8 cellular contexts compared by ENCODE assay signal in the genomic region with DNA sequence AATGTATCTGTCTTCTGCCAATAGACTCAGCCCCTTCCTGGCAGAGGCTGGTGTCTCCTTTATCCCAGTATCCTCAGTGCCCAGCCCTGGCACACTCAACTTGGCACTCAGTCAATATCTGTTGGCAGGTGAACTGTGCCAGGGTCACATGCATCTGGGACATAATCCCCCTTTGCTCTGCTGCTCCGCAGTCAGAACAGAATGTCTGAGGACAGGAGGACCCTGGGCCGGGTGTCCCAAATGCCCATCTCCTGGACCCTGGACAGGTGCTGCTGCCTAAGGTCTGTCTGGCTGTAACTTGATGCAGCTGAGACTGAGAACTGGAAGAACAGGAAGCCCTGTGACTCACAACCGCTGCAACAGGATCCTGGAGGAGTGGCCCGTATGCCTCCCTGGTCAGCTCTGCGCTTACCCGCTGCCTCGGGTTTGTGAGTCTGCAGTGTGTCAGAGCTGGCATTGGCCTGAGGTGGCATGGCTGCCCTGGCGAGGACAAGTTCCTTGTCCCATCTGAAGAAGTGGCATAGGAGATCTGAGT. TPM values are rescaled to one million over a fixed set of nuclear protein-coding genes. Genes with fewer than 3 reads are reported as not detected.
A peak's percentile ranks its signal among the peaks of the same experiment; 100 is the strongest.
DNase-seq lines count a peak whose midpoint lies in the region; ATAC-seq and TF ChIP-seq lines count a peak whose summit lies in the region.

No MANE protein-coding gene starts in this region.

- H3K4me1 ChIP-seq in cardiac muscle cell (ENCODE audit: low read depth), result peaks cover 62% of the 10 kb centered on the region

- TF ChIP-seq CTCF in cardiac muscle cell (IDR thresholded peaks at IDR 0.05; ENCODE audit: low read depth, low read length), result no peak

- H3K4me3 ChIP-seq in cardiac muscle cell, result no peak overlapping the region

- H3K36me3 ChIP-seq in cardiac muscle cell, result no peaks in the 10 kb centered on the region

- H3K9me3 ChIP-seq in cardiac muscle cell (ENCODE audit: low read depth), result no peaks in the 10 kb centered on the region

- DNase-seq in GM04504 (ENCODE audit: low read depth) (peak; percentile 77), NCI-H69 (lab: John Stamatoyannopoulos, UW) (peak; percentile 39), cardiac muscle cell (ENCODE audit: low read depth in 1 of 2, low spot score in 1 of 2) (peak in 1 of 2 donors; percentile 85), pulmonary artery endothelial cell (ENCODE audit: low read depth, low spot score) (peak; percentile 86), DMS114 treated with DMSO at 0.1 percent for 48 hours (lab: John Stamatoyannopoulos, UW; ENCODE audit: unreplicated experiment) (no peak)
- DNase-seq in activated effector memory CD4-positive, alpha-beta T cell treated with Interleukin-2 at 50 U/mL for 16 hours, result peak; percentile 26
- DNase-seq in stimulated activated naive CD4-positive, alpha-beta T cell treated with Interleukin-2 at 50 U/mL for 16 hours (lab: John Stamatoyannopoulos, UW), result no peak

- ATAC-seq in HG03469 (IDR thresholded peaks at IDR 0.05; ENCODE audit: unreplicated experiment), result no peak

- H3K27ac ChIP-seq in cardiac muscle cell, result peak overlapping the region; percentile 5

- no peaks in the 10 kb centered on the region for H3K27me3 ChIP-seq in cardiac muscle cell

RNA-seq across cellular contexts. Expression of a gene that starts 11.4 kb away (rescaled TPM):
- total RNA-seq in cardiac muscle cell, result 109 and 127 TPM in 2 replicates
- 77.3 and 94.6 TPM in 2 replicates for polyA plus RNA-seq in cardiac muscle cell
- total RNA-seq in pulmonary artery endothelial cell, result 19.8 and 23.9 TPM in 2 replicates

Comparison
In these comparisons a context has a peak if more than half of its experiments do, and no peak if none do; other contexts are left out.
1. DNase-seq: peak in GM04504 (single experiment), NCI-H69 (single experiment), activated effector memory CD4-positive, alpha-beta T cell treated with Interleukin-2 at 50 U/mL for 16 hours (single experiment) and pulmonary artery endothelial cell (single experiment); none in DMS114 treated with DMSO at 0.1 percent for 48 hours (single experiment) and stimulated activated naive CD4-positive, alpha-beta T cell treated with Interleukin-2 at 50 U/mL for 16 hours (single experiment).